13 cellular contexts compared by ENCODE assay signal in the genomic region with DNA sequence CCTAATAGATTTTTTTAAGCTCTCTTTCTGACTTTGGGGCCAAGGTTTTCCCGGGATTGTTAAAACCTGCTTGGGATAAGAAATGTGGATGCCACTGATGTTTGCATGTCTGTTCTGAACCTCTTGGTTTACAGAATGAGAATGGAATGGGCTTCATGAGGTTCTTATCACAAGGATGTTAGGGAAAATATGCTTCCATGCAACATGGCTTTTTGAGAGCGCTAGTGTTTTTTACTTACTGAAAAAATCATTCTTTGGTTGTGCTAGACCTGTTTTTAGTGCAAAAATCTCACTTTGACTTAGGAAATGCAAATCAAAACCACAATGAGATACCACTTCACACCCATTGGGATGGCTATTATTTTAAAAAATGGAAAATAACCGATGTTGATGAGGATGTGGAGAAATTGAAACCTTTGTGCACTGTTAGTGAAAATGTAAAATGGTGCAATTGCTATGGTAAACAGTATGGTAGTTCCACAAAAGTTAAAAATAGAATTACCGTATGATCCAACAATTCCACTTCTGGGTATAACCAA. TPM values are rescaled to one million over a fixed set of nuclear protein-coding genes. Genes with fewer than 3 reads are reported as not detected.
DNase-seq lines count a peak whose midpoint lies in the region; ATAC-seq, FAIRE-seq and TF ChIP-seq lines count a peak whose summit lies in the region.
"Had no signal": no experiment of that assay in that cellular context is flagged by ENCODE, and none has a peak within 500 bp of the region (broad histone marks: within the 10 kb centered on the region; RNA-seq: fewer than 3 reads in every experiment).

No MANE protein-coding gene starts in this region.

- TF ChIP-seq CTCF in endothelial cell of umbilical vein (IDR thresholded peaks at IDR 0.05; ENCODE audit: extremely low read depth in 1 of 2, insufficient read depth in 1 of 2, low read depth in 1 of 2, low read length in 2 of 2) (no peak), tibial nerve (IDR thresholded peaks at IDR 0.05) (no peak), RWPE1 (conservative IDR thresholded peaks at IDR 0.05; ENCODE audit: low read depth) (no peak)

- H3K4me2 ChIP-seq in endothelial cell of umbilical vein (ENCODE audit: insufficient read depth, low read length), result no peak overlapping the region

- H3K9ac ChIP-seq in endothelial cell of umbilical vein (replicated peaks; ENCODE audit: extremely low read depth, insufficient read depth, low read length), result no peak overlapping the region

- CTCF ChIA-PET in CD8-positive, alpha-beta memory T cell (lab: Charles Lee), result interaction anchor here (1.0 to 3.0 kb wide), 6 partner anchors 12 to 48 kb away, joined by 3 to 25 read pairs (median 4); no protein-coding TSS in a partner anchor
- CTCF ChIA-PET in endothelial cell of umbilical vein (lab: Charles Lee) (interaction anchor here (1.0 to 3.8 kb wide), 3 partner anchors 12 to 32 kb away, joined by 3 to 36 read pairs (median 3); no protein-coding TSS in a partner anchor), RWPE1 (lab: Yijun Ruan, JAX) (interaction anchor here (0.8 kb wide), 1 partner anchor 13 kb away, joined by 3 read pairs; no protein-coding TSS in a partner anchor)

- H3K9me1 ChIP-seq in endothelial cell of umbilical vein (replicated peaks; ENCODE audit: control insufficient read depth, extremely low read depth, insufficient read depth, low read length), result no peaks in the 10 kb centered on the region

- intact Hi-C loops in endothelial cell of umbilical vein (cut with micrococcal nuclease), result no loop called here

- ATAC-seq in GM21360 (IDR thresholded peaks at IDR 0.05; ENCODE audit: unreplicated experiment), result peak; percentile 14
- ATAC-seq in HG03460 (IDR thresholded peaks at IDR 0.05; ENCODE audit: unreplicated experiment), result peak; percentile 24
- ATAC-seq: Panc1 had no signal

- TF ChIP-seq POLR2A in endothelial cell of umbilical vein (IDR thresholded peaks at IDR 0.05; ENCODE audit: low read depth, low read length), result no peak
- no peak for TF ChIP-seq POLR2A in tibial nerve (IDR thresholded peaks at IDR 0.05)

- peak overlapping the region; percentile 0 to 71 (median 60) for H3K4me3 Mint-ChIP-seq in CD8-positive, alpha-beta memory T cell

- POLR2A ChIA-PET in CD8-positive, alpha-beta memory T cell (lab: Charles Lee), result interaction anchor here (0.5 to 1.7 kb wide), 7 partner anchors 8 to 39 kb away, joined by 3 to 5 read pairs (median 3); partner anchors contain the start of gene TSPAN14
- POLR2A ChIA-PET in endothelial cell of umbilical vein (lab: Charles Lee), result interaction anchor here (0.6 kb wide), 1 partner anchor 24 kb away, joined by 6 read pairs; no protein-coding TSS in a partner anchor
- POLR2A ChIA-PET in RWPE1 (lab: Yijun Ruan, JAX; ENCODE audit: low non-redundant PET), result no interaction called here

- H3K4me3 ChIP-seq in CD8-positive, alpha-beta memory T cell (ENCODE audit: low read length), result peak overlapping the region; percentile 2
- H3K4me3 ChIP-seq in endothelial cell of umbilical vein (replicated peaks in 1 of 3; ENCODE audit: insufficient read depth in 1 of 3, low read depth in 1 of 3, low read length in 3 of 3), result no peak overlapping the region
- no peak overlapping the region for H3K4me3 ChIP-seq in tibial nerve
- H3K4me3 ChIP-seq: heart left ventricle had no signal

- no peaks in the 10 kb centered on the region for H3K9me3 ChIP-seq in CD8-positive, alpha-beta memory T cell (ENCODE audit: low read length)
- no peaks in the 10 kb centered on the region for H3K9me3 ChIP-seq in endothelial cell of umbilical vein (replicated peaks; ENCODE audit: control insufficient read depth, insufficient read depth, low read length)
- H3K9me3 ChIP-seq in tibial nerve, result peaks cover 0 to 6% (median 0%) of the 10 kb centered on the region in 4 donors

- H3K79me2 ChIP-seq in endothelial cell of umbilical vein (ENCODE audit: control insufficient read depth, insufficient read depth, low read length), result peaks cover 99% of the 10 kb centered on the region

- peaks cover 11% of the 10 kb centered on the region for H4K20me1 ChIP-seq in endothelial cell of umbilical vein (replicated peaks; ENCODE audit: control insufficient read depth, extremely low read depth, insufficient read depth, low read length)

- TF ChIP-seq EP300 in tibial nerve (IDR thresholded peaks at IDR 0.05), result no peak

- H3K27ac ChIP-seq in CD8-positive, alpha-beta memory T cell (ENCODE audit: low read depth, low read length), result no peak overlapping the region
- H3K27ac ChIP-seq in endothelial cell of umbilical vein (ENCODE audit: insufficient read depth, low read depth, low read length), result no peak overlapping the region
- peak overlapping the region in 2 of 4 donors; percentile 38 to 47 for H3K27ac ChIP-seq in tibial nerve
- H3K27ac ChIP-seq in RWPE1, result no peak overlapping the region

- DNase-seq in CD8-positive, alpha-beta memory T cell, result no peak
- DNase-seq in endothelial cell of umbilical vein (ENCODE audit: low read depth, low spot score) (no peak), NCI-H1436 treated with DMSO at 0.1 percent for 48 hours (lab: John Stamatoyannopoulos, UW) (no peak), tibial nerve (ENCODE audit: low spot score in 2 of 2) (no peak), RWPE1 (ENCODE audit: low spot score) (no peak), NCI-H1092 (lab: John Stamatoyannopoulos, UW) (no peak)
- DNase-seq: heart left ventricle, substantia nigra had no signal

- WGBS in tibial nerve, 2 donors, result 69 to 76% methylated on average over 4 of the region's 4 CpGs

- H3K36me3 ChIP-seq in CD8-positive, alpha-beta memory T cell (ENCODE audit: insufficient read depth, low read length), result peaks cover 22% of the 10 kb centered on the region
- peaks cover 30 to 31% of the 10 kb centered on the region in 2 experiments for H3K36me3 ChIP-seq in endothelial cell of umbilical vein (ENCODE audit: control insufficient read depth in 2 of 2, extremely low read depth in 1 of 2, insufficient read depth in 2 of 2, low read length in 2 of 2)
- H3K36me3 ChIP-seq in tibial nerve, result peaks cover 0 to 49% (median 0%) of the 10 kb centered on the region in 3 donors

- no peak overlapping the region for H2AFZ ChIP-seq in endothelial cell of umbilical vein (ENCODE audit: low read depth, low read length)

- peaks cover 97% of the 10 kb centered on the region for H3K4me1 ChIP-seq in CD8-positive, alpha-beta memory T cell (ENCODE audit: insufficient read depth, low read length)
- H3K4me1 ChIP-seq in endothelial cell of umbilical vein (ENCODE audit: control insufficient read depth, extremely low read depth, insufficient read depth, low read length) (peaks cover 66% of the 10 kb centered on the region), tibial nerve (peaks cover 3 to 100% (median 70%) of the 10 kb centered on the region in 4 donors)

- peak overlapping the region; percentile 20 to 99 (median 84) for H3K27ac Mint-ChIP-seq in CD8-positive, alpha-beta memory T cell

- H3K27me3 Mint-ChIP-seq in CD8-positive, alpha-beta memory T cell, result peaks cover 0 to 3% of the 10 kb centered on the region in 2 donors

- peak; percentile 48 for FAIRE-seq in endothelial cell of umbilical vein (lab: Jason Lieb, UNC)
- FAIRE-seq: G401.6 had no signal

- H3K9me3 Mint-ChIP-seq in CD8-positive, alpha-beta memory T cell, result peaks cover 0 to 9% (median 0%) of the 10 kb centered on the region in 5 donors

- dilution Hi-C loops in endothelial cell of umbilical vein (cut with MboI; ENCODE audit: extremely low pct_ligation_motif_present, low sequenced_read_pairs), result no loop called here

- peaks cover 24 to 75% (median 37%) of the 10 kb centered on the region in 3 donors for H3K36me3 Mint-ChIP-seq in CD8-positive, alpha-beta memory T cell

- no TSS peak for BruUV-seq in endothelial cell of umbilical vein (replicated peaks; lab: Mats Ljungman, UMichigan)

- no peaks in the 10 kb centered on the region for H3K27me3 ChIP-seq in CD8-positive, alpha-beta memory T cell (ENCODE audit: insufficient read depth, low read length, poor library complexity, severe bottlenecking)
- H3K27me3 ChIP-seq in endothelial cell of umbilical vein (ENCODE audit: control insufficient read depth in 2 of 2, insufficient read depth in 2 of 2, low read length in 2 of 2) (no peaks in the 10 kb centered on the region), tibial nerve (no peaks in the 10 kb centered on the region)
- H3K27me3 ChIP-seq: heart left ventricle had no signal

- peaks cover 98 to 100% (median 100%) of the 10 kb centered on the region in 3 donors for H3K4me1 Mint-ChIP-seq in CD8-positive, alpha-beta memory T cell

TF ChIP-seq in endothelial cell of umbilical vein, 7 proteins besides CTCF, POLR2A, EP300 and RAD21:
- no peak for TF ChIP-seq JUN (IDR thresholded peaks at IDR 0.05; ENCODE audit: borderline replicate concordance, insufficient read depth, insufficient read length, low read depth)
- TF ChIP-seq GATA2 (IDR thresholded peaks at IDR 0.05; ENCODE audit: insufficient read depth, insufficient read length, low read depth, low read length), result no peak

RNA-seq across cellular contexts. Expression of gene TSPAN14, which starts 38.8 kb away (rescaled TPM):
- total RNA-seq in CD8-positive, alpha-beta memory T cell, result 10 to 100 TPM; 46.1 to 46.8 TPM
- 220 TPM for polyA plus RNA-seq in CD8-positive, alpha-beta memory T cell
- 237 and 242 TPM in 2 replicates for total RNA-seq in endothelial cell of umbilical vein
- 210 and 211 TPM in 2 replicates for polyA plus RNA-seq in endothelial cell of umbilical vein
- 175 and 189 TPM in 2 replicates for polyA plus RNA-seq in endothelial cell of umbilical vein (2011; cell fraction: cytosol; rRNA removed)
- polyA plus RNA-seq in endothelial cell of umbilical vein (2011; cell fraction: nucleus; rRNA removed), result 188 and 193 TPM in 2 replicates
- 199 and 207 TPM in 2 replicates for polyA plus RNA-seq in endothelial cell of umbilical vein (2012)
- 175 and 203 TPM in 2 replicates for polyA minus RNA-seq in endothelial cell of umbilical vein
- 8.0 TPM for polyA minus RNA-seq in endothelial cell of umbilical vein (2011; cell fraction: cytosol; rRNA and poly(A)+ RNA removed)
- 82.2 and 84.2 TPM in 2 replicates for polyA minus RNA-seq in endothelial cell of umbilical vein (2011; cell fraction: nucleus; rRNA and poly(A)+ RNA removed)
- 100 to 1,000 TPM; 123 to 163 (median 150) TPM for total RNA-seq in tibial nerve

RNA-seq across cellular contexts. Expression of gene SH2D4B, which starts 44.8 kb away (rescaled TPM):
- total RNA-seq in CD8-positive, alpha-beta memory T cell, result under 1 TPM; 0.11 to 0.13 TPM
- polyA plus RNA-seq in CD8-positive, alpha-beta memory T cell, result not detected
- not detected in 2 replicates for total RNA-seq in endothelial cell of umbilical vein
- not detected in 2 replicates for polyA plus RNA-seq in endothelial cell of umbilical vein
- polyA plus RNA-seq in endothelial cell of umbilical vein (2011; cell fraction: cytosol; rRNA removed), result not detected in 2 replicates
- polyA plus RNA-seq in endothelial cell of umbilical vein (2011; cell fraction: nucleus; rRNA removed), result 0.04 and 0.08 TPM in 2 replicates
- polyA plus RNA-seq in endothelial cell of umbilical vein (2012), result not detected in 2 replicates
- 0.07 TPM in 1 of 2 replicates, not detected in the other for polyA minus RNA-seq in endothelial cell of umbilical vein
- not detected for polyA minus RNA-seq in endothelial cell of umbilical vein (2011; cell fraction: cytosol; rRNA and poly(A)+ RNA removed)
- polyA minus RNA-seq in endothelial cell of umbilical vein (2011; cell fraction: nucleus; rRNA and poly(A)+ RNA removed), result 0.14 TPM in 2 replicates
- total RNA-seq in tibial nerve, result not detected
- total RNA-seq: pulmonary artery endothelial cell had no signal
- polyA plus RNA-seq: heart left ventricle had no signal
